In genomic region chr5:37379100-37379628, GRCh38 we compare ENCODE assay signal across 8 cellular contexts. TPM values are rescaled to one million over a fixed set of nuclear protein-coding genes. Genes with fewer than 3 reads are reported as not detected.
DNase-seq lines count a peak whose midpoint lies in the region; ATAC-seq and TF ChIP-seq lines count a peak whose summit lies in the region.
"Not testable (repeated sequence)": the region's sequence is repeated elsewhere in the genome, so short reads cannot be mapped to it uniquely, and the experiment has no call there.

TSS of gene WDR70 (plus strand) at chr5:37379318. CDS start at chr5:37379368, 50 bp downstream.

- TF ChIP-seq CTCF in fibroblast of mammary gland (conservative IDR thresholded peaks at IDR 0.05; ENCODE audit: control insufficient read depth, insufficient read depth, low read depth, low read length) = peak; percentile 42

- not testable (repeated sequence) for H3K9me3 ChIP-seq in GM23248 (ENCODE audit: low read depth)

- H3K9ac ChIP-seq in GM23248 = peak within 1 kb of the TSS; percentile 94

- H3K4me3 ChIP-seq in GM23248 (peak within 1 kb of the TSS; percentile 99), fibroblast of mammary gland (ENCODE audit: control insufficient read depth, low read depth, low read length) (peak within 1 kb of the TSS; percentile 85)

- peak within 1 kb of the TSS; percentile 92 for H3K4me2 ChIP-seq in GM23248 (ENCODE audit: unreplicated experiment)

- peak; percentile 99 for ATAC-seq in natural killer cell treated with Interleukin-12 subunit alpha and Interleukin-12 subunit beta and Interleukin-15 and Interleukin-18, amount 100 ng/mL, for 72 hours
- ATAC-seq in stimulated activated naive CD8-positive, alpha-beta T cell treated with anti-CD3 and anti-CD28 coated beads, Interleukin-15, Interleukin-2, amounts not matched to agents 100 U/mL and 50 U/mL, for 24 hours = peak; percentile 98

- peak within 1 kb of the TSS; percentile 75 to 80 for H3K27ac Mint-ChIP-seq in natural killer cell treated with Interleukin-12 subunit alpha and Interleukin-12 subunit beta and Interleukin-15 and Interleukin-18, amount 100 ng/mL, for 72 hours

- peaks cover 22% of the 10 kb centered on the region for H3K79me2 ChIP-seq in GM23248 (ENCODE audit: insufficient read depth)

- not testable (repeated sequence) for H3K27me3 Mint-ChIP-seq in natural killer cell treated with Interleukin-12 subunit alpha and Interleukin-12 subunit beta and Interleukin-15 and Interleukin-18, amount 100 ng/mL, for 72 hours

- not testable (repeated sequence) for H3K4me1 ChIP-seq in GM23248 (ENCODE audit: insufficient read depth)

- peak within 1 kb of the TSS; percentile 98 for H2AFZ ChIP-seq in GM23248

- H3K4me1 Mint-ChIP-seq in natural killer cell treated with Interleukin-12 subunit alpha and Interleukin-12 subunit beta and Interleukin-15 and Interleukin-18, amount 100 ng/mL, for 72 hours (ENCODE audit: low read depth in 2 of 2) = peaks cover 6 to 12% of the 10 kb centered on the region in 2 donors

- not testable (repeated sequence) for H3K9me3 Mint-ChIP-seq in natural killer cell treated with Interleukin-12 subunit alpha and Interleukin-12 subunit beta and Interleukin-15 and Interleukin-18, amount 100 ng/mL, for 72 hours

- not testable (repeated sequence) for H3K36me3 ChIP-seq in GM23248 (ENCODE audit: low read depth)

- not testable (repeated sequence) for H3K36me3 Mint-ChIP-seq in natural killer cell treated with Interleukin-12 subunit alpha and Interleukin-12 subunit beta and Interleukin-15 and Interleukin-18, amount 100 ng/mL, for 72 hours

- peak; percentile 91 for DNase-seq in EH (ENCODE audit: low read depth)
- peak; percentile 92 for DNase-seq in GM23248
- peak; percentile 88 to 89 for DNase-seq in Kasumi-1 (lab: John Stamatoyannopoulos, UW)
- DNase-seq in RPMI8226 = peak; percentile 95
- peak; percentile 57 to 71 for DNase-seq in activated T-helper 1 cell treated with anti-CD3 and anti-CD28 coated beads, Interleukin-2, amount 50 U/mL, for 16 hours (ENCODE audit: low read depth in 1 of 2, low spot score in 1 of 2)
- peak; percentile 89 for DNase-seq in fibroblast of mammary gland (ENCODE audit: low read depth)
- peak; percentile 91 for DNase-seq in natural killer cell treated with Interleukin-12 subunit alpha and Interleukin-12 subunit beta and Interleukin-15 and Interleukin-18, amount 100 ng/mL, for 72 hours (ENCODE audit: low spot score)
- peak; percentile 82 for DNase-seq in stimulated activated naive CD8-positive, alpha-beta T cell treated with anti-CD3 and anti-CD28 coated beads, Interleukin-15, Interleukin-2, amounts not matched to agents 100 U/mL and 50 U/mL, for 24 hours

- peak within 1 kb of the TSS; percentile 35; the same call in 1 of the 2 replicates for H3K27ac ChIP-seq in GM23248

- not testable (repeated sequence) for H4K20me1 ChIP-seq in GM23248 (ENCODE audit: insufficient read depth)

- not testable (repeated sequence) for H3K27me3 ChIP-seq in GM23248 (replicated peaks; ENCODE audit: insufficient read depth)

- not testable (repeated sequence) for H3K9me2 ChIP-seq in GM23248 (ENCODE audit: insufficient read depth)

- 2% methylated on average over 32 to 37 of the region's 39 CpGs for WGBS in GM23248 (ENCODE audit: low coverage in 1 of 2, low lambda C conversion rate in 2 of 2, missing lambda C conversion rate in 2 of 2), 2 experiments

- peak within 1 kb of the TSS; percentile 99 for H3K4me3 Mint-ChIP-seq in natural killer cell treated with Interleukin-12 subunit alpha and Interleukin-12 subunit beta and Interleukin-15 and Interleukin-18, amount 100 ng/mL, for 72 hours

- not testable (repeated sequence) for H3F3A ChIP-seq in GM23248 (ENCODE audit: insufficient read depth)

- in situ Hi-C loops in GM23248 (cut with MboI) = not testable (repeated sequence)

RNA-seq across cellular contexts. Expression of gene WDR70, which starts in this region (rescaled TPM):
- 20.8 and 36.0 TPM in 2 replicates for total RNA-seq in GM23248 (2014; rRNA removed; shearing (Covaris generic))
- polyA plus RNA-seq in GM23248 (2016; fragmentation: Nextera tagmentation; extraction: Ambion mirVana) = 23.0 and 24.9 TPM in 2 replicates
- 10 to 100 TPM; 32.7 to 58.5 TPM for total RNA-seq in natural killer cell treated with Interleukin-12 subunit alpha and Interleukin-12 subunit beta and Interleukin-15 and Interleukin-18, amount 100 ng/mL, for 72 hours

Comparison
In these comparisons a context has a peak if more than half of its experiments do, and no peak if none do; other contexts are left out.
1. Peak in every context shown above with its lines: DNase-seq, ATAC-seq, H3K4me3 ChIP-seq and H3K27ac ChIP-seq.